ENCODE assay signal across 1 cellular context in genomic region chr10:102917962-102918816, GRCh38.
A peak's percentile ranks its signal among the peaks of the same experiment; 100 is the strongest.
TF ChIP-seq lines count a peak whose summit lies in the region.

TSS of gene CNNM2 (plus strand) at chr10:102918294. CDS start at chr10:102918481, 187 bp downstream.

TF ChIP-seq in HepG2, 621 proteins besides CTCF, POLR2A, EP300 and RAD21 (continued from another document and continues in another):
- peak; percentile 44 for TF ChIP-seq UBTF (CRISPR knock-in tag; IDR thresholded peaks at IDR 0.05)
- TF ChIP-seq ZNF362 (CRISPR knock-in tag; IDR thresholded peaks at IDR 0.05; ENCODE audit: borderline replicate concordance): 0 out of 2 replicates have a peak, but pooled peaks have one; percentile 32
- peak in 1 of 2 experiments; percentile 47; a peak in 1 of 4 replicates for TF ChIP-seq REST (IDR thresholded peaks at IDR 0.05; ENCODE audit: borderline replicate concordance in 1 of 2, low read depth in 1 of 2, low read length in 2 of 2)
- no peak for TF ChIP-seq ZNF3 (CRISPR knock-in tag; IDR thresholded peaks at IDR 0.05)
- peak; percentile 74 for TF ChIP-seq ZNF761 (CRISPR knock-in tag; conservative IDR thresholded peaks at IDR 0.05)
- TF ChIP-seq AKNA (CRISPR knock-in tag; IDR thresholded peaks at IDR 0.05; ENCODE audit: borderline replicate concordance): no peak
- peak; percentile 74; the same call in 1 of the 2 replicates for TF ChIP-seq ZNF160 (CRISPR knock-in tag; IDR thresholded peaks at IDR 0.05)
- TF ChIP-seq RXRA (CRISPR knock-in tag; IDR thresholded peaks at IDR 0.05): peak; percentile 42; the same call in 1 of the 2 replicates
- no peak for TF ChIP-seq AFF4 (CRISPR knock-in tag; IDR thresholded peaks at IDR 0.05)
- TF ChIP-seq AHR (CRISPR knock-in tag; IDR thresholded peaks at IDR 0.05): peak; percentile 75; the same call in 1 of the 2 replicates
- 0 out of 2 replicates have a peak, but pooled peaks have one; percentile 5 for TF ChIP-seq ZBTB38 (CRISPR knock-in tag; IDR thresholded peaks at IDR 0.05)
- 0 out of 2 replicates have a peak, but pooled peaks have one; percentile 21 for TF ChIP-seq HOXD1 (CRISPR knock-in tag; IDR thresholded peaks at IDR 0.05)
- TF ChIP-seq GMEB1 (CRISPR knock-in tag; IDR thresholded peaks at IDR 0.05; ENCODE audit: borderline replicate concordance): peak; percentile 56; the same call in 1 of the 2 replicates
- no peak for TF ChIP-seq DNMT1 (CRISPR knock-in tag; IDR thresholded peaks at IDR 0.05)
- peak; percentile 27; the same call in 1 of the 2 replicates for TF ChIP-seq ISL2 (CRISPR knock-in tag; IDR thresholded peaks at IDR 0.05)
- no peak for TF ChIP-seq PLRG1 (conservative IDR thresholded peaks at IDR 0.05)
- TF ChIP-seq ZHX2 (IDR thresholded peaks at IDR 0.05; ENCODE audit: low read depth): peak; percentile 96
- peak; percentile 71; the same call in 1 of the 2 replicates for TF ChIP-seq ZHX2 (CRISPR knock-in tag; IDR thresholded peaks at IDR 0.05; ENCODE audit: borderline replicate concordance)
- no peak for TF ChIP-seq SIX4 (CRISPR knock-in tag; IDR thresholded peaks at IDR 0.05)
- TF ChIP-seq SMARCC2 (IDR thresholded peaks at IDR 0.05): no peak
- no peak for TF ChIP-seq ZFP37 (CRISPR knock-in tag; IDR thresholded peaks at IDR 0.05; ENCODE audit: borderline replicate concordance)
- TF ChIP-seq ELF1 (CRISPR knock-in tag; IDR thresholded peaks at IDR 0.05): no peak
- no peak for TF ChIP-seq REL (CRISPR knock-in tag; conservative IDR thresholded peaks at IDR 0.05)
- TF ChIP-seq RFXANK (CRISPR knock-in tag; IDR thresholded peaks at IDR 0.05): no peak; the same call in 1 of the 2 replicates
- TF ChIP-seq ZMAT3 (CRISPR knock-in tag; conservative IDR thresholded peaks at IDR 0.05): peak; percentile 19; the same call in 1 of the 2 replicates
- TF ChIP-seq MED13 (CRISPR knock-in tag; IDR thresholded peaks at IDR 0.05): no peak
- TF ChIP-seq KMT2B (CRISPR knock-in tag; IDR thresholded peaks at IDR 0.05): no peak
